In genomic region chr4:90121961-90122748, GRCh38 we compare ENCODE assay signal across 2 cellular contexts.
TF ChIP-seq lines count a peak whose summit lies in the region.

No MANE protein-coding gene starts in this region.

TF ChIP-seq in GM12891, 5 proteins besides CTCF, POLR2A, EP300 and RAD21 (continued from another document):
- TF ChIP-seq POLR2AphosphoS5 (IDR thresholded peaks at IDR 0.05; ENCODE audit: low read depth, low read length): no peak
- no peak for TF ChIP-seq SPI1 (IDR thresholded peaks at IDR 0.05; ENCODE audit: low read depth, low read length)

TF ChIP-seq in GM12878, 131 proteins besides CTCF, POLR2A, EP300 and RAD21:
- peak; percentile 48; the same call in 1 of the 2 replicates for TF ChIP-seq ATF2 (IDR thresholded peaks at IDR 0.05; ENCODE audit: low read length)
- peak; percentile 55 for TF ChIP-seq JUNB (IDR thresholded peaks at IDR 0.05)
- TF ChIP-seq MEF2A (IDR thresholded peaks at IDR 0.05; ENCODE audit: insufficient read depth, low read depth, low read length): peak; percentile 65
- TF ChIP-seq CREB1 (IDR thresholded peaks at IDR 0.05; ENCODE audit: low read depth): no peak
- no peak for TF ChIP-seq SMARCA5 (IDR thresholded peaks at IDR 0.05)
- peak; percentile 71; the same call in 1 of the 2 replicates for TF ChIP-seq NFIC (IDR thresholded peaks at IDR 0.05; ENCODE audit: low read depth, low read length)
TF ChIP-seq in GM12878: peak in this region for 4.
